8 cellular contexts compared by ENCODE assay signal in genomic region chr14:58082491-58083098, GRCh38.
A peak's percentile ranks its signal among the peaks of the same experiment; 100 is the strongest.
DNase-seq lines count a peak whose midpoint lies in the region; ATAC-seq and TF ChIP-seq lines count a peak whose summit lies in the region.
"Had no signal": no experiment of that assay in that cellular context is flagged by ENCODE, and none has a peak within 500 bp of the region (broad histone marks: within the 10 kb centered on the region; RNA-seq: fewer than 3 reads in every experiment).

No MANE protein-coding gene starts in this region.

- TF ChIP-seq CTCF in mucosa of descending colon (IDR thresholded peaks at IDR 0.05), result no peak

- no peaks in the 10 kb centered on the region for H3K27me3 ChIP-seq in adipocyte (replicated peaks; ENCODE audit: control insufficient read depth, insufficient read depth, low read length)

- H3K4me1 ChIP-seq in adipocyte (ENCODE audit: control insufficient read depth, insufficient read depth, low read length), result peaks cover 27% of the 10 kb centered on the region
- no peaks in the 10 kb centered on the region for H3K4me1 ChIP-seq in mucosa of descending colon (ENCODE audit: low read depth)

- intact Hi-C loops in mucosa of descending colon (cut with DNase I, micrococcal nuclease), result no loop called here

- H3K9me3 ChIP-seq in adipocyte (ENCODE audit: control insufficient read depth, low read length), result no peaks in the 10 kb centered on the region
- no peaks in the 10 kb centered on the region for H3K9me3 ChIP-seq in mucosa of descending colon

- H3K4me3 ChIP-seq in adipocyte (ENCODE audit: low read length) (peak overlapping the region; percentile 15), mucosa of descending colon (no peak overlapping the region)

- DNase-seq in HS-27A (ENCODE audit: low read depth) (peak; percentile 64), adipocyte (ENCODE audit: low read depth) (peak; percentile 89), glomerular visceral epithelial cell (ENCODE audit: extremely low spot score) (peak; percentile 84), stromal cell of bone marrow (ENCODE audit: low read depth) (peak; percentile 86), NCI-H82 treated with DMSO at 0.1 percent for 48 hours (lab: John Stamatoyannopoulos, UW; ENCODE audit: unreplicated experiment) (no peak), mucosa of descending colon (no peak)
- no peak for DNase-seq in stimulated activated naive CD8-positive, alpha-beta T cell treated with anti-CD3 and anti-CD28 coated beads, Interleukin-15, Interleukin-2, amounts not matched to agents 100 U/mL and 50 U/mL, for 24 hours

- no peak for ATAC-seq in mucosa of descending colon
- no peak for ATAC-seq in stimulated activated naive CD8-positive, alpha-beta T cell treated with anti-CD3 and anti-CD28 coated beads, Interleukin-15, Interleukin-2, amounts not matched to agents 100 U/mL and 50 U/mL, for 24 hours

- peak overlapping the region; percentile 69 for H3K9ac ChIP-seq in adipocyte (ENCODE audit: low read length)
- H3K9ac ChIP-seq: KMS-11 had no signal

- no peaks in the 10 kb centered on the region for H3K36me3 ChIP-seq in adipocyte (ENCODE audit: control insufficient read depth, insufficient read depth, low read length, severe bottlenecking)
- no peaks in the 10 kb centered on the region for H3K36me3 ChIP-seq in mucosa of descending colon (ENCODE audit: low read depth)

Comparison
In these comparisons a context has a peak if more than half of its experiments do, and no peak if none do; other contexts are left out.
1. DNase-seq: peak in HS-27A (single experiment), adipocyte (single experiment), glomerular visceral epithelial cell (single experiment) and stromal cell of bone marrow (single experiment); none in NCI-H82 treated with DMSO at 0.1 percent for 48 hours (single experiment), mucosa of descending colon (0 of 3) and stimulated activated naive CD8-positive, alpha-beta T cell treated with anti-CD3 and anti-CD28 coated beads, Interleukin-15, Interleukin-2, amounts not matched to agents 100 U/mL and 50 U/mL, for 24 hours (single experiment).